1 cellular context compared by ENCODE assay signal in genomic region chr11:62771144-62772021, GRCh38.
TF ChIP-seq lines count a peak whose summit lies in the region.

Gene TAF6L, plus strand, starts transcription at chr11:62771396. Its CDS starts 4,388 bp downstream, at chr11:62775784.

TF ChIP-seq in K562, 482 proteins besides CTCF, POLR2A, EP300 and RAD21 (continued from another document and continues in another):
- TF ChIP-seq TRIM28 (IDR thresholded peaks at IDR 0.05) (no peak), SOX6 (IDR thresholded peaks at IDR 0.05) (no peak), ZNF512 (tag; IDR thresholded peaks at IDR 0.05) (no peak), XRCC5 (IDR thresholded peaks at IDR 0.05; ENCODE audit: low read depth, low read length) (no peak), ZNF407 (IDR thresholded peaks at IDR 0.05; ENCODE audit: low read depth) (no peak), SRF (CRISPR knock-in tag; IDR thresholded peaks at IDR 0.05) (peak in 1 of 2 experiments; percentile 62; a peak in 2 of 4 replicates), RNF219 (CRISPR knock-in tag; IDR thresholded peaks at IDR 0.05) (no peak), CEBPG (CRISPR knock-in tag; IDR thresholded peaks at IDR 0.05) (peak; percentile 39; the same call in 1 of the 2 replicates), CEBPG (tag; conservative IDR thresholded peaks at IDR 0.05 in 1 of 2, IDR thresholded peaks at IDR 0.05 in 1 of 2) (no peak), KAT2B (IDR thresholded peaks at IDR 0.05; ENCODE audit: low read depth, low read length) (no peak), CHD2 (IDR thresholded peaks at IDR 0.05; ENCODE audit: low read depth, low read length) (peak; percentile 25; the same call in 1 of the 2 replicates), ZNF445 (CRISPR knock-in tag; IDR thresholded peaks at IDR 0.05; ENCODE audit: low read depth) (no peak), TCF15 (CRISPR knock-in tag; IDR thresholded peaks at IDR 0.05) (no peak), PHF20 (IDR thresholded peaks at IDR 0.05; ENCODE audit: partially characterized antibody) (peak; percentile 32), KDM5B (IDR thresholded peaks at IDR 0.05; ENCODE audit: insufficient replicate concordance, low read depth, low read length) (peak; percentile 44), HCFC1 (IDR thresholded peaks at IDR 0.05; ENCODE audit: low read depth, low read length) (peak; percentile 6; the same call in 1 of the 2 replicates), MCM5 (IDR thresholded peaks at IDR 0.05; ENCODE audit: low read depth) (no peak), STAT5A (IDR thresholded peaks at IDR 0.05; ENCODE audit: borderline replicate concordance, low read length) (no peak), ZNF77 (CRISPR knock-in tag; IDR thresholded peaks at IDR 0.05) (no peak), KDM4B (IDR thresholded peaks at IDR 0.05; ENCODE audit: borderline replicate concordance in 2 of 2, low read depth in 1 of 2) (peak in 1 of 2 experiments; percentile 84; a peak in 1 of 4 replicates), ZKSCAN3 (CRISPR knock-in tag; IDR thresholded peaks at IDR 0.05) (no peak), ELK1 (CRISPR knock-in tag; IDR thresholded peaks at IDR 0.05) (no peak), GABPA (tag; conservative IDR thresholded peaks at IDR 0.05; ENCODE audit: low read depth) (peak; percentile 61; the same call in 1 of the 2 replicates), ATF3 (IDR thresholded peaks at IDR 0.05) (no peak; the same call in none of the 2 replicates), ATF3 (CRISPR knock-in tag; conservative IDR thresholded peaks at IDR 0.05) (peak; percentile 52; the same call in 1 of the 2 replicates), NFIC (IDR thresholded peaks at IDR 0.05) (no peak), ZC3H4 (CRISPR knock-in tag; IDR thresholded peaks at IDR 0.05; ENCODE audit: borderline replicate concordance) (no peak), ZNF668 (CRISPR knock-in tag; IDR thresholded peaks at IDR 0.05) (no peak), MAZ (CRISPR knock-in tag; conservative IDR thresholded peaks at IDR 0.05 in 1 of 2, IDR thresholded peaks at IDR 0.05 in 1 of 2) (peak; percentile 99), ZNF263 (CRISPR knock-in tag; IDR thresholded peaks at IDR 0.05; ENCODE audit: borderline replicate concordance) (peak; percentile 24; the same call in 1 of the 2 replicates), FOXK1 (CRISPR knock-in tag; IDR thresholded peaks at IDR 0.05; ENCODE audit: borderline replicate concordance) (no peak), GMEB1 (CRISPR knock-in tag; IDR thresholded peaks at IDR 0.05) (peak; percentile 43; the same call in 1 of the 2 replicates), ZKSCAN8 (CRISPR knock-in tag; IDR thresholded peaks at IDR 0.05) (no peak), BCOR (IDR thresholded peaks at IDR 0.05) (peak; percentile 97), TBP (optimal IDR thresholded peaks at IDR 0.05; ENCODE audit: low read depth, low read length) (peak; percentile 43), GABPB2 (CRISPR knock-in tag; conservative IDR thresholded peaks at IDR 0.05) (no peak), KDM1A (IDR thresholded peaks at IDR 0.05) (peak; percentile 81 to 90), SMAD3 (CRISPR knock-in tag; conservative IDR thresholded peaks at IDR 0.05) (0 out of 2 replicates have a peak, but pooled peaks have one; percentile 53), SIN3A (IDR thresholded peaks at IDR 0.05; ENCODE audit: borderline replicate concordance in 2 of 2, control insufficient read depth in 1 of 2, low read depth in 2 of 2, low read length in 2 of 2) (peak; percentile 37 to 86; a peak in 2 of 4 replicates), CTBP1 (IDR thresholded peaks at IDR 0.05; ENCODE audit: borderline replicate concordance) (peak; percentile 87), NR1H2 (CRISPR knock-in tag; IDR thresholded peaks at IDR 0.05) (no peak), MCM2 (IDR thresholded peaks at IDR 0.05; ENCODE audit: low read depth) (no peak), CREB1 (IDR thresholded peaks at IDR 0.05) (0 out of 2 replicates have a peak, but pooled peaks have one; percentile 34), CREB1 (CRISPR knock-in tag; IDR thresholded peaks at IDR 0.05) (no peak; the same call in 1 of the 2 replicates), ZNF134 (CRISPR knock-in tag; conservative IDR thresholded peaks at IDR 0.05) (no peak), ZNF239 (CRISPR knock-in tag; IDR thresholded peaks at IDR 0.05) (no peak), MTA3 (IDR thresholded peaks at IDR 0.05; ENCODE audit: borderline replicate concordance) (0 out of 2 replicates have a peak, but pooled peaks have one; percentile 34), HINFP (tag; conservative IDR thresholded peaks at IDR 0.05; ENCODE audit: low read depth) (no peak), HEY1 (CRISPR knock-in tag; IDR thresholded peaks at IDR 0.05; ENCODE audit: borderline replicate concordance) (no peak)
